In the genomic region with DNA sequence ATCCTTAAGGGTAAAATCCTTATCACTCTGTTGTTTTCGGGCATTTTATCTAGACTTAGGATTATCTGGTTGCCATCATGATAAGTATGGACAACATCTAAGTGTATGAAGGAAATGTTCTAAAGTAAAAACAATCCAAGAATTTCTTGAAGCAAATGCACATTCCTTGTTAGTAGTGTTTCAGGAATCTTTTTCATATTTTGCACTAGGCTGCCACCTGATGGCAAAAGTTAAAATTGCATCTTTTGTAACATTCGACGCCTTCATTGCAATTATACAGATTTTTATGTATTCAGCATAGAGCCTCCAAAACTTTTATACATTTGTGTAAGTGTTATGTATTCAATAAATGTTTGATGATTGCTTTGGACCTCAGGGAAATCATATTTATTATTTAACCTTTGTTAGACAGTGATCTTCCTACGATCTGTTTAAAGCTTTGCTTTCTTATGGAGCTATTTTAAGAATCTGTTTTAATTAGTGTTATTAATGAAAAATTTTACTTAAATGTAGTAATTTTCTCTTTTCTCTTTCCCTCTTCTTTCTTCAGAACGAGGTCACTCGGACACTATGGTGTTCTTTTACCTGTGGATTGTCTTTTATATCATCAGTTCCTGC, we compare ENCODE assay signal across 8 cellular contexts. TPM values are rescaled to one million over a fixed set of nuclear protein-coding genes. Genes with fewer than 3 reads are reported as not detected.
DNase-seq lines count a peak whose midpoint lies in the region; ATAC-seq and TF ChIP-seq lines count a peak whose summit lies in the region.

No MANE protein-coding gene starts in this region.

- peaks cover 3% of the 10 kb centered on the region for H3K36me3 Mint-ChIP-seq in T-helper 17 cell (ENCODE audit: low read depth)

- in situ Hi-C loops in ACHN (cut with HindIII; ENCODE audit: low pct_ligation_motif_present, low pct_unique_long_range_greater_than_20kb, low sequenced_read_pairs), result loop anchor here (25.0 kb wide), 1 partner anchor 326 kb away; no protein-coding TSS in a partner anchor

- ATAC-seq in GM19397 (IDR thresholded peaks at IDR 0.05; ENCODE audit: unreplicated experiment) (no peak), T-helper 17 cell (no peak)

- H3K27me3 Mint-ChIP-seq in T-helper 17 cell, result no peaks in the 10 kb centered on the region

- peak; percentile 69 for DNase-seq in ACHN
- peak; percentile 66 for DNase-seq in ELR (ENCODE audit: low read depth)
- DNase-seq in NCI-H1417 (lab: John Stamatoyannopoulos, UW), result peak; percentile 57 to 87 (median 86)
- peak; percentile 63 for DNase-seq in glomerular endothelial cell (ENCODE audit: extremely low read depth, low read depth, low spot score)
- peak; percentile 14 for DNase-seq in retinal pigment epithelial cell (ENCODE audit: low read depth)
- no peak for DNase-seq in T-helper 17 cell

- H3K4me1 Mint-ChIP-seq in T-helper 17 cell, result peaks cover 3% of the 10 kb centered on the region

- TF ChIP-seq CTCF in VCaP (conservative IDR thresholded peaks at IDR 0.05) (peak; percentile 77), retinal pigment epithelial cell (conservative IDR thresholded peaks at IDR 0.05; ENCODE audit: low read depth, low read length) (peak; percentile 56)

- H3K4me3 Mint-ChIP-seq in T-helper 17 cell, result no peak overlapping the region

- no peaks in the 10 kb centered on the region for H3K9me3 ChIP-seq in T-helper 17 cell (ENCODE audit: control insufficient read depth, low read length, poor library complexity, severe bottlenecking)

- H3K27ac ChIP-seq in VCaP, result peak overlapping the region; percentile 46

- H3K27ac Mint-ChIP-seq in T-helper 17 cell, result no peak overlapping the region

- H3K4me3 ChIP-seq in retinal pigment epithelial cell (ENCODE audit: low read length), result no peak overlapping the region

RNA-seq across cellular contexts. Expression of a gene that starts 49.4 kb away (rescaled TPM):
- total RNA-seq in glomerular endothelial cell (3.4 and 5.1 TPM in 2 replicates), T-helper 17 cell (under 1 TPM; 0.05 to 0.08 TPM)

Comparison
In these comparisons a context has a peak if more than half of its experiments do, and no peak if none do; other contexts are left out.
1. DNase-seq: peak in ACHN (single experiment), ELR (single experiment), NCI-H1417 (3 of 3), glomerular endothelial cell (single experiment) and retinal pigment epithelial cell (single experiment); none in T-helper 17 cell (0 of 3).